9 cellular contexts compared by ENCODE assay signal in genomic region chr1:167663002-167663772, GRCh38. TPM values are rescaled to one million over a fixed set of nuclear protein-coding genes. Genes with fewer than 3 reads are reported as not detected.
A peak's percentile ranks its signal among the peaks of the same experiment; 100 is the strongest.
DNase-seq lines count a peak whose midpoint lies in the region; ATAC-seq and TF ChIP-seq lines count a peak whose summit lies in the region.
"Had no signal": no experiment of that assay in that cellular context is flagged by ENCODE, and none has a peak within 500 bp of the region (broad histone marks: within the 10 kb centered on the region; RNA-seq: fewer than 3 reads in every experiment).

No MANE protein-coding gene starts in this region.

- ATAC-seq in HG03280 (IDR thresholded peaks at IDR 0.05; ENCODE audit: unreplicated experiment) = peak; percentile 56
- peak; percentile 59 for ATAC-seq in mucosa of descending colon
- no peak for ATAC-seq in HG03135 (IDR thresholded peaks at IDR 0.05; ENCODE audit: unreplicated experiment)

- intact Hi-C loops in mucosa of descending colon (cut with DNase I, micrococcal nuclease) = no loop called here

- peaks cover 64% of the 10 kb centered on the region for H3K4me1 Mint-ChIP-seq in chondrocyte (ENCODE audit: low read depth)

- H3K36me3 Mint-ChIP-seq in chondrocyte (ENCODE audit: low read depth) = no peaks in the 10 kb centered on the region

- no peaks in the 10 kb centered on the region for H3K36me3 ChIP-seq in mucosa of descending colon (ENCODE audit: low read depth)

- TF ChIP-seq POLR2A in GM18951 (IDR thresholded peaks at IDR 0.05; ENCODE audit: extremely low read depth, insufficient read depth, insufficient read length) = peak; percentile 27

- peaks cover 19% of the 10 kb centered on the region for H3K4me1 ChIP-seq in mucosa of descending colon (ENCODE audit: low read depth)

- in situ Hi-C loops in GM18951 (cut with MboI; ENCODE audit: low sequenced_read_pairs, unreplicated experiment) = no loop called here

- no peak overlapping the region for H3K4me3 Mint-ChIP-seq in chondrocyte (ENCODE audit: unreplicated experiment)

- peak overlapping the region; percentile 93 for H3K27ac Mint-ChIP-seq in chondrocyte (ENCODE audit: unreplicated experiment)

- no peaks in the 10 kb centered on the region for H3K9me3 ChIP-seq in mucosa of descending colon

- H3K27me3 Mint-ChIP-seq in chondrocyte (ENCODE audit: low read depth) = no peaks in the 10 kb centered on the region

- no peak overlapping the region for H3K4me3 ChIP-seq in mucosa of descending colon

- DNase-seq in chondrocyte (ENCODE audit: low spot score) = no peak
- no peak for DNase-seq in mucosa of descending colon
- DNase-seq in NCI-H510A (lab: John Stamatoyannopoulos, UW) = no peak
- DNase-seq in NCI-H1105 treated with DMSO at 0.1 percent for 48 hours (lab: John Stamatoyannopoulos, UW) = no peak
- no peak for DNase-seq in activated CD4-positive, alpha-beta T cell treated with anti-CD3 and anti-CD28 coated beads for 48 hours

- no peaks in the 10 kb centered on the region for H3K9me3 Mint-ChIP-seq in chondrocyte (ENCODE audit: low read depth)

- TF ChIP-seq CTCF in chondrocyte (IDR thresholded peaks at IDR 0.05) (no peak), mucosa of descending colon (IDR thresholded peaks at IDR 0.05) (no peak)

RNA-seq across cellular contexts. Expression of gene RCSD1, which starts 33.2 kb away (rescaled TPM):
- total RNA-seq in chondrocyte (1.1 to 1.4 TPM in 2 of 3 replicates, not detected in the other), mucosa of descending colon (10 to 100 TPM in 1 of 3 donors, 1 to 10 TPM in 2; 3.9 to 10.8 (median 8.4) TPM)
- total RNA-seq: SK-MEL-5 had no signal

RNA-seq across cellular contexts. Expression of gene MPZL1, which starts 58.6 kb away (rescaled TPM):
- total RNA-seq in chondrocyte = 195 to 215 TPM (median 198 TPM) in 3 replicates
- 100 to 1,000 TPM in 2 of 3 donors, 10 to 100 TPM in 1; 95.6 to 117 (median 103) TPM for total RNA-seq in mucosa of descending colon
